Comparison of ENCODE assay signal across 28 cellular contexts in the genomic region with DNA sequence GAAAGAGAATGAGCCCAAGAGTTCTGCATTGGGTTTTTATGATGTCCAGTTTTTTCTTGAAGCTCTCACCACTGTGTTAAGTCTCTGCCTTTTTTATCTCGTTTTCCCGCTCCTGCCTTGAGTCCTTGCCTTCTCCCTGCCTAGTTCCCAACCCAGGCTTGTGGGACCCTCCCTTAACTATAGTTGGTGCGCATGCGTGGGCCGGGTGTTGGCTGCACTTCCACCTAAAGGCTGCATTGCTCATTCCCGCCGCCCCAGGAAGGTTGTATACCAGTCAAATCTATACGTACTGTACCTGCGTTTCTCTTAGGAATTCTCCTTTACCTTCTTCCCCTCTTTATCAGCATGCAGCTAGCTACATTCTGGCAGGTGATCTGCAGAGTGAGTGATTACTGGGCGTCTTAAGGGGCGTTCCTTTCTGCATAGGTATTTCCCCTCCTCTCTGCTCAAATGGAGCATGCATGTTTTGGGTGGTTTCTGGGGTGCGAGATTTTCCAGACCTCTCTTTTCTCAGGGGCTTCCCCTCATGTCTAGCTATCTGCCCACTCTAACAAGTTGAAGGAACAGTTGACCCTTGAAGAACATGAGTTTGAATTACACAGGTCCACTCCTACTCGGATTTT. TPM values are rescaled to one million over a fixed set of nuclear protein-coding genes. Genes with fewer than 3 reads are reported as not detected.
"Had no signal": no experiment of that assay in that cellular context is flagged by ENCODE, and none has a peak within 500 bp of the region (broad histone marks: within the 10 kb centered on the region; RNA-seq: fewer than 3 reads in every experiment).

No MANE protein-coding gene starts in this region.

- ATAC-seq: left colon, left lung, lower lobe of right lung, natural killer cell, right lobe of liver had no signal

- H3K9me3 Mint-ChIP-seq: immature natural killer cell; naive B cell; natural killer cell; stimulated activated naive CD8-positive, alpha-beta T cell treated with anti-CD3 and anti-CD28 coated beads, Interleukin-15, Interleukin-2, amounts not matched to agents 100 ng/mL and 50 ng/mL, for 24 hours had no signal

- H3K4me3 Mint-ChIP-seq: immature natural killer cell; naive B cell; natural killer cell; stimulated activated naive CD8-positive, alpha-beta T cell treated with anti-CD3 and anti-CD28 coated beads, Interleukin-15, Interleukin-2, amounts not matched to agents 100 ng/mL and 50 ng/mL, for 24 hours had no signal

- H3K4me3 ChIP-seq: left lung, lower lobe of right lung, ovary, right atrium auricular region, right lobe of liver, smooth muscle cell, thyroid gland, transverse colon, upper lobe of left lung, vagina had no signal

- FAIRE-seq: islet of Langerhans, kidney had no signal

- H3K27me3 Mint-ChIP-seq: naive B cell; progenitor cell of endocrine pancreas; stimulated activated naive CD8-positive, alpha-beta T cell treated with anti-CD3 and anti-CD28 coated beads, Interleukin-15, Interleukin-2, amounts not matched to agents 100 ng/mL and 50 ng/mL, for 24 hours had no signal

- H3K27ac Mint-ChIP-seq: immature natural killer cell; naive B cell; natural killer cell; progenitor cell of endocrine pancreas; stimulated activated naive CD8-positive, alpha-beta T cell treated with anti-CD3 and anti-CD28 coated beads, Interleukin-15, Interleukin-2, amounts not matched to agents 100 ng/mL and 50 ng/mL, for 24 hours had no signal

- H3K36me3 ChIP-seq: ovary had no signal

- H3K9me3 ChIP-seq: left lung, lower lobe of right lung, ovary, right atrium auricular region, right lobe of liver, thyroid gland, transverse colon, upper lobe of left lung, vagina had no signal

- H3K36me3 Mint-ChIP-seq: immature natural killer cell, natural killer cell had no signal

- H3K27me3 ChIP-seq: left lung, ovary, right atrium auricular region, right lobe of liver, thyroid gland, transverse colon, upper lobe of left lung, vagina had no signal

- H3K27ac ChIP-seq: left lung, lower lobe of right lung, ovary, right atrium auricular region, right lobe of liver, thyroid gland, transverse colon, upper lobe of left lung, vagina had no signal

- H3K4me2 ChIP-seq: smooth muscle cell had no signal

- H3K4me1 ChIP-seq: left lung, lower lobe of right lung, right atrium auricular region, right lobe of liver, thyroid gland, upper lobe of left lung, vagina had no signal

- DNase-seq: hypothalamus; immature natural killer cell; kidney; left colon; left lung; lower lobe of right lung; mammary epithelial cell; mesenchymal stem cell; naive B cell; natural killer cell; ovary; right lobe of liver; stimulated activated CD4-positive, alpha-beta T cell treated with anti-CD3 and anti-CD28 coated beads, Interleukin-1b, Interleukin-23, amount 100 ng/mL, for 48 hours; stimulated activated CD4-positive, alpha-beta T cell treated with anti-CD3 and anti-CD28 coated beads, Interleukin-2, amount 100 ng/mL, for 48 hours; stimulated activated CD4-positive, alpha-beta T cell treated with anti-CD3 and anti-CD28 coated beads, Interleukin-4, amount 100 ng/mL, for 4 hours; stimulated activated CD8-positive, alpha-beta memory T cell treated with anti-CD3 and anti-CD28 coated beads, Interleukin-4, amount 100 ng/mL, for 48 hours; stimulated activated naive CD4-positive, alpha-beta T cell; substantia nigra; thyroid gland; transverse colon; upper lobe of left lung had no signal

- H3K4me1 Mint-ChIP-seq: immature natural killer cell, naive B cell, natural killer cell had no signal

RNA-seq across cellular contexts. Expression of gene REP15, which starts 6.6 kb away (rescaled TPM):
- total RNA-seq: mononuclear cell, natural killer cell, vagina had no signal
- polyA plus RNA-seq: immature natural killer cell had no signal
